Comparison of ENCODE assay signal across 20 cellular contexts in genomic region chr2:26687785-26688184, GRCh38. TPM values are rescaled to one million over a fixed set of nuclear protein-coding genes. Genes with fewer than 3 reads are reported as not detected.
DNase-seq lines count a peak whose midpoint lies in the region; ATAC-seq lines count a peak whose summit lies in the region.
"Had no signal": no experiment of that assay in that cellular context is flagged by ENCODE, and none has a peak within 500 bp of the region (broad histone marks: within the 10 kb centered on the region; RNA-seq: fewer than 3 reads in every experiment).

No MANE protein-coding gene starts in this region.

- no peaks in the 10 kb centered on the region for H3K79me1 ChIP-seq in neuronal stem cell (ENCODE audit: low read depth, low read length)

- H4K8ac ChIP-seq in neuronal stem cell (ENCODE audit: low read depth, low read length) = no peak overlapping the region

- no peak overlapping the region for H2BK5ac ChIP-seq in neuronal stem cell (ENCODE audit: low read length)

- POLR2A ChIA-PET in naive thymus-derived CD4-positive, alpha-beta T cell (lab: Charles Lee) = no interaction called here

- WGBS in neuronal stem cell (ENCODE audit: extremely low coverage in 2 of 2, insufficient read length in 2 of 2, insufficient replicate concordance in 1 of 2), 2 donors = no CpG with 5 or more reads among the region's 5 CpGs

- no peak overlapping the region for H2BK120ac ChIP-seq in neuronal stem cell (ENCODE audit: low read depth, low read length)

- H3K36me3 Mint-ChIP-seq in naive thymus-derived CD4-positive, alpha-beta T cell = no peaks in the 10 kb centered on the region

- DNase-seq in DMS53 (lab: John Stamatoyannopoulos, UW) = peak; percentile 98
- DNase-seq in NCI-H146 treated with DMSO at 0.1 percent for 48 hours (lab: John Stamatoyannopoulos, UW; ENCODE audit: unreplicated experiment) = peak; percentile 94
- peak; percentile 98 for DNase-seq in NCI-H748 (lab: John Stamatoyannopoulos, UW; ENCODE audit: unreplicated experiment)
- DNase-seq in neuronal stem cell (ENCODE audit: low spot score) = no peak
- DNase-seq in DMS 273 (lab: John Stamatoyannopoulos, UW; ENCODE audit: unreplicated experiment) = no peak
- no peak for DNase-seq in naive thymus-derived CD4-positive, alpha-beta T cell
- DNase-seq: activated naive CD4-positive, alpha-beta T cell; amygdala; central memory CD4-positive, alpha-beta T cell; erythroblast; HFFc6; left colon; midbrain; nucleus accumbens; stimulated activated CD4-positive, alpha-beta T cell treated with anti-CD3 and anti-CD28 coated beads, Interleukin-2, amount 100 ng/mL, for 24 hours had no signal

- H3K9me3 ChIP-seq in neuronal stem cell (replicated peaks in 1 of 2; ENCODE audit: control insufficient read depth in 2 of 2, insufficient read depth in 1 of 2, low read depth in 1 of 2, low read length in 2 of 2) = no peaks in the 10 kb centered on the region
- no peaks in the 10 kb centered on the region for H3K9me3 ChIP-seq in naive thymus-derived CD4-positive, alpha-beta T cell (ENCODE audit: control insufficient read depth in 2 of 3, low read length in 3 of 3)
- H3K9me3 ChIP-seq: gastroesophageal sphincter had no signal

- peak overlapping the region; percentile 43 for H2AK5ac ChIP-seq in neuronal stem cell (ENCODE audit: low read depth, low read length)

- peaks cover 21 to 24% of the 10 kb centered on the region in 2 donors for H3K4me1 ChIP-seq in neuronal stem cell (ENCODE audit: control insufficient read depth in 2 of 2, insufficient read depth in 1 of 2, low read depth in 1 of 2, low read length in 2 of 2)
- no peaks in the 10 kb centered on the region for H3K4me1 ChIP-seq in naive thymus-derived CD4-positive, alpha-beta T cell (ENCODE audit: control insufficient read depth in 2 of 2, insufficient read depth in 2 of 2, low read length in 2 of 2)

- H2AFZ ChIP-seq in neuronal stem cell (ENCODE audit: low read length) = no peak overlapping the region

- H3K4ac ChIP-seq in neuronal stem cell (ENCODE audit: low read length) = no peak overlapping the region

- no peak overlapping the region for H3K27ac Mint-ChIP-seq in naive thymus-derived CD4-positive, alpha-beta T cell
- H3K27ac Mint-ChIP-seq: HFFc6 had no signal

- H3K4me3 ChIP-seq in neuronal stem cell (ENCODE audit: low read length in 2 of 2) = no peak overlapping the region
- H3K4me3 ChIP-seq in naive thymus-derived CD4-positive, alpha-beta T cell (ENCODE audit: low read length) = no peak overlapping the region
- H3K4me3 ChIP-seq: gastroesophageal sphincter had no signal

- no peak overlapping the region for H3K27ac ChIP-seq in neuronal stem cell (replicated peaks; ENCODE audit: low read length)
- no peak overlapping the region for H3K27ac ChIP-seq in naive thymus-derived CD4-positive, alpha-beta T cell (ENCODE audit: low read depth, low read length)
- H3K27ac ChIP-seq: gastroesophageal sphincter had no signal

- no peak for ATAC-seq in HG03571 (IDR thresholded peaks at IDR 0.05; ENCODE audit: unreplicated experiment)
- no peak for ATAC-seq in naive thymus-derived CD4-positive, alpha-beta T cell
- ATAC-seq: gastroesophageal sphincter, left colon, sciatic nerve had no signal

- H3K4me2 ChIP-seq in neuronal stem cell (ENCODE audit: insufficient read depth, low read length, poor library complexity, severe bottlenecking) = no peak overlapping the region

- no peak overlapping the region for H3K23ac ChIP-seq in neuronal stem cell (ENCODE audit: low read depth, low read length, poor library complexity)

- H3K27me3 Mint-ChIP-seq in naive thymus-derived CD4-positive, alpha-beta T cell = peaks cover 49 to 67% (median 57%) of the 10 kb centered on the region in 5 donors

- H3K9me3 Mint-ChIP-seq in naive thymus-derived CD4-positive, alpha-beta T cell = peaks cover 0 to 5% (median 0%) of the 10 kb centered on the region in 11 donors
- H3K9me3 Mint-ChIP-seq: HFFc6 had no signal

- H3K4me3 Mint-ChIP-seq in naive thymus-derived CD4-positive, alpha-beta T cell = no peak overlapping the region
- H3K4me3 Mint-ChIP-seq: HFFc6 had no signal

- CTCF ChIA-PET in naive thymus-derived CD4-positive, alpha-beta T cell (lab: Charles Lee) = no interaction called here

- peak overlapping the region; percentile 31 for H3K14ac ChIP-seq in neuronal stem cell (ENCODE audit: low read length)

- H2BK15ac ChIP-seq in neuronal stem cell (ENCODE audit: low read length) = peak overlapping the region; percentile 56

- H3K18ac ChIP-seq in neuronal stem cell (ENCODE audit: low read length) = peak overlapping the region; percentile 7

- H4K91ac ChIP-seq in neuronal stem cell (ENCODE audit: low read depth, low read length, poor library complexity) = no peak overlapping the region

- no peaks in the 10 kb centered on the region for H3K36me3 ChIP-seq in neuronal stem cell (replicated peaks in 1 of 2; ENCODE audit: control insufficient read depth in 2 of 2, insufficient read depth in 2 of 2, low read length in 2 of 2)
- no peaks in the 10 kb centered on the region for H3K36me3 ChIP-seq in naive thymus-derived CD4-positive, alpha-beta T cell (ENCODE audit: control insufficient read depth in 2 of 3, insufficient read depth in 3 of 3, low read length in 3 of 3)
- H3K36me3 ChIP-seq: gastroesophageal sphincter had no signal

- intact Hi-C loops in naive thymus-derived CD4-positive, alpha-beta T cell (cut with micrococcal nuclease) = no loop called here

- H2BK12ac ChIP-seq in neuronal stem cell (ENCODE audit: low read length) = no peak overlapping the region

- H3K9ac ChIP-seq in neuronal stem cell (ENCODE audit: low read depth, low read length, poor library complexity) = no peak overlapping the region

- H3K27me3 ChIP-seq in neuronal stem cell (ENCODE audit: control insufficient read depth in 3 of 3, insufficient read depth in 3 of 3, low read depth in 1 of 3, low read length in 3 of 3) = peaks cover 0 to 66% (median 3%) of the 10 kb centered on the region in 3 experiments
- H3K27me3 ChIP-seq in naive thymus-derived CD4-positive, alpha-beta T cell (ENCODE audit: control insufficient read depth in 2 of 2, insufficient read depth in 2 of 2, low read length in 2 of 2) = no peaks in the 10 kb centered on the region
- H3K27me3 ChIP-seq: gastroesophageal sphincter had no signal

- peaks cover 0 to 8% (median 0%) of the 10 kb centered on the region in 7 donors for H3K4me1 Mint-ChIP-seq in naive thymus-derived CD4-positive, alpha-beta T cell

RNA-seq across cellular contexts. Expression of gene KCNK3, which starts 4.7 kb away (rescaled TPM):
- polyA plus RNA-seq in neuronal stem cell (2013, experiment 1 of 2) = 0.03 TPM
- 0.01 TPM for polyA plus RNA-seq in neuronal stem cell (2013, experiment 2 of 2)
- not detected for total RNA-seq in naive thymus-derived CD4-positive, alpha-beta T cell
- not detected for polyA plus RNA-seq in naive thymus-derived CD4-positive, alpha-beta T cell
- total RNA-seq: HFFc6 had no signal

RNA-seq across cellular contexts. Expression of gene CIB4, which starts 46.6 kb away (rescaled TPM):
- not detected for polyA plus RNA-seq in neuronal stem cell (2013, experiment 1 of 2)
- polyA plus RNA-seq in neuronal stem cell (2013, experiment 2 of 2) = not detected
- total RNA-seq in naive thymus-derived CD4-positive, alpha-beta T cell = not detected
- polyA plus RNA-seq in naive thymus-derived CD4-positive, alpha-beta T cell = not detected
- total RNA-seq: gastroesophageal sphincter, HFFc6, left colon, RPMI7951, sciatic nerve, urinary bladder had no signal
- polyA plus RNA-seq: urinary bladder had no signal

Comparison
In these comparisons a context has a peak if more than half of its experiments do, and no peak if none do; other contexts are left out.
1. DNase-seq: peak in DMS53 (single experiment), NCI-H146 treated with DMSO at 0.1 percent for 48 hours (single experiment) and NCI-H748 (single experiment); none in neuronal stem cell (single experiment), DMS 273 (single experiment) and naive thymus-derived CD4-positive, alpha-beta T cell (0 of 9).